In the genomic region with DNA sequence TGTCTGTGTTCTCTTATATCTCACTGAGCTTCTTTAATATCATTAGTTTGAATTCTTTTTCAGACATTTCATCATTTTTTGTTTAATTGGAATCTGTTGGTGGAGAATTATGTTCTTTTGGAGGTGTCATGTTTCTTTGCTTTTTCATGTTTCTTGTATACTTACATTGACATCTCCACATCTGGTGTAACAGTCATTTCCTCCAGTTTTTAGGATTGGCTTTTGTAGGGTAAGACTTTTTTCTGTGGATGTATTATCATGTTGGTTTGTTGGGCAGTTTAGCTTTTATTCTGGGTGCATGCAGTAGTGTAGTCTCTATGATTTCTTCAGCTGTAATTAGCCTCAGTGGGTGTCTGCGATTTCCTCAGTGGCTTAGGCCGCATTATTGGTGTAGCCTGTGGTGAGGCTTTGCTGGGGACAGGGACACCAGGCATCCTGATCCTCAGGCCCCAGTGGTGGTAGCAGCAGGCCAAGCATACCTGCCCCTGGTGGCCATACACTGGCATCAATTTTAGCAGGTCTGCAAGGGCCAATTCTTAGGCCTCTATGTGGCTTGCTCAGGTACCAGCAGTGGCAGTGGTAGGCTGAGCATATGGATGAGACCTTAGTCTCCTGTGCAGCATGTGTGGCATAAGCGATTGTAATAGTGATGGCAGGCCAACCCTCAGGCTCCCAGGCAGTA, we compare ENCODE assay signal across 23 cellular contexts.
DNase-seq lines count a peak whose midpoint lies in the region; ATAC-seq and TF ChIP-seq lines count a peak whose summit lies in the region.
"Had no signal": no experiment of that assay in that cellular context is flagged by ENCODE, and none has a peak within 500 bp of the region (broad histone marks: within the 10 kb centered on the region; RNA-seq: fewer than 3 reads in every experiment).

No MANE protein-coding gene starts in this region.

- H3K27me3 Mint-ChIP-seq in activated naive CD8-positive, alpha-beta T cell = no peaks in the 10 kb centered on the region
- no peaks in the 10 kb centered on the region for H3K27me3 Mint-ChIP-seq in activated naive CD8-positive, alpha-beta T cell treated with anti-CD3 and anti-CD28 coated beads for 36 hours
- no peaks in the 10 kb centered on the region for H3K27me3 Mint-ChIP-seq in WTC11 (ENCODE audit: low read depth)
- H3K27me3 Mint-ChIP-seq: activated naive CD8-positive, alpha-beta T cell treated with anti-CD3 and anti-CD28 coated beads, Interleukin-2, amount 10 ng/mL, durations not matched to agents 7 days and 5 days; dendritic cell treated with granulocyte-macrophage colony-stimulating factor and Interleukin-4, amounts not matched to agents 40 ng/mL and 50 ng/mL, for 4 days; memory B cell; naive thymus-derived CD4-positive, alpha-beta T cell had no signal

- POLR2A ChIA-PET in WTC11 (lab: Charles Lee) = no interaction called here

- ATAC-seq in WTC11 = peak; percentile 84
- no peak for ATAC-seq in HG02870 (IDR thresholded peaks at IDR 0.05; ENCODE audit: unreplicated experiment)
- ATAC-seq: activated T-cell treated with anti-CD3 and anti-CD28 coated beads, Interleukin-2, amount 50 U/mL, for 72 hours; gastroesophageal sphincter; right cardiac atrium had no signal

- no peak for TF ChIP-seq CTCF in WTC11 (IDR thresholded peaks at IDR 0.05)
- no peak for TF ChIP-seq CTCF in foreskin fibroblast (IDR thresholded peaks at IDR 0.05; ENCODE audit: low read depth, low read length)

- H3K4me1 Mint-ChIP-seq in activated naive CD8-positive, alpha-beta T cell (ENCODE audit: low read depth) = peaks cover 29% of the 10 kb centered on the region
- peaks cover 29% of the 10 kb centered on the region for H3K4me1 Mint-ChIP-seq in activated naive CD8-positive, alpha-beta T cell treated with anti-CD3 and anti-CD28 coated beads for 36 hours
- no peaks in the 10 kb centered on the region for H3K4me1 Mint-ChIP-seq in WTC11
- H3K4me1 Mint-ChIP-seq: activated naive CD8-positive, alpha-beta T cell treated with anti-CD3 and anti-CD28 coated beads, Interleukin-2, amount 10 ng/mL, durations not matched to agents 7 days and 5 days had no signal

- no peak overlapping the region for H3K4me3 ChIP-seq in foreskin fibroblast (ENCODE audit: low read depth in 1 of 2, low read length in 2 of 2)
- H3K4me3 ChIP-seq: BLaER1, gastroesophageal sphincter, ovary had no signal

- H3K27ac Mint-ChIP-seq in activated naive CD8-positive, alpha-beta T cell = peak overlapping the region; percentile 78
- H3K27ac Mint-ChIP-seq in activated naive CD8-positive, alpha-beta T cell treated with anti-CD3 and anti-CD28 coated beads for 36 hours = no peak overlapping the region
- H3K27ac Mint-ChIP-seq in WTC11 = no peak overlapping the region; the same call in 1 of the 2 replicates
- H3K27ac Mint-ChIP-seq: activated naive CD8-positive, alpha-beta T cell treated with anti-CD3 and anti-CD28 coated beads, Interleukin-2, amount 10 ng/mL, durations not matched to agents 7 days and 5 days; activated T-cell treated with anti-CD3 and anti-CD28 coated beads, Interleukin-2, amount 50 U/mL, for 72 hours; dendritic cell treated with granulocyte-macrophage colony-stimulating factor and Interleukin-4, amounts not matched to agents 40 ng/mL and 50 ng/mL, for 4 days; memory B cell had no signal

- peaks cover 56% of the 10 kb centered on the region for H3K36me3 Mint-ChIP-seq in activated naive CD8-positive, alpha-beta T cell
- H3K36me3 Mint-ChIP-seq in activated naive CD8-positive, alpha-beta T cell treated with anti-CD3 and anti-CD28 coated beads for 36 hours = peaks cover 66% of the 10 kb centered on the region
- peaks cover 15% of the 10 kb centered on the region; the same call in 1 of the 2 replicates for H3K36me3 Mint-ChIP-seq in WTC11

- no peak for DNase-seq in activated naive CD8-positive, alpha-beta T cell treated with anti-CD3 and anti-CD28 coated beads for 36 hours
- DNase-seq in WTC11 (ENCODE audit: low spot score) (peak; percentile 18), foreskin fibroblast (peak; percentile 31 to 52), AG08395 (ENCODE audit: low spot score) (no peak), activated T-cell treated with anti-CD3 and anti-CD28 coated beads for 4 hours (no peak), NCI-H446 (lab: John Stamatoyannopoulos, UW) (no peak)
- DNase-seq: activated CD4-positive, alpha-beta T cell treated with anti-CD3 and anti-CD28 coated beads for 1 hour; activated naive CD8-positive, alpha-beta T cell treated with anti-CD3 and anti-CD28 coated beads, Interleukin-2, amount 10 ng/mL, durations not matched to agents 7 days and 5 days; activated T-cell treated with anti-CD3 and anti-CD28 coated beads, Interleukin-2, amount 50 U/mL, for 72 hours; GDM1; naive thymus-derived CD4-positive, alpha-beta T cell; NCI-H1105; NCI-H2081 treated with DMSO at 0.1 percent for 48 hours; NCI-H510A; ovary; right cardiac atrium; stimulated activated CD4-positive, alpha-beta T cell treated with anti-CD3 and anti-CD28 coated beads, Interleukin-12 subunit alpha, Interleukin-12 subunit beta, amount 100 ng/mL, for 4 hours had no signal

- peaks cover 27% of the 10 kb centered on the region for H3K9me3 Mint-ChIP-seq in activated naive CD8-positive, alpha-beta T cell (ENCODE audit: low read depth)
- H3K9me3 Mint-ChIP-seq in activated naive CD8-positive, alpha-beta T cell treated with anti-CD3 and anti-CD28 coated beads for 36 hours = peaks cover 34% of the 10 kb centered on the region
- peaks cover 22% of the 10 kb centered on the region for H3K9me3 Mint-ChIP-seq in WTC11

- no peak overlapping the region for H3K4me3 Mint-ChIP-seq in activated naive CD8-positive, alpha-beta T cell
- H3K4me3 Mint-ChIP-seq in activated naive CD8-positive, alpha-beta T cell treated with anti-CD3 and anti-CD28 coated beads for 36 hours = no peak overlapping the region
- no peak overlapping the region for H3K4me3 Mint-ChIP-seq in WTC11
- H3K4me3 Mint-ChIP-seq: activated naive CD8-positive, alpha-beta T cell treated with anti-CD3 and anti-CD28 coated beads, Interleukin-2, amount 10 ng/mL, durations not matched to agents 7 days and 5 days; activated T-cell treated with anti-CD3 and anti-CD28 coated beads, Interleukin-2, amount 50 U/mL, for 72 hours; dendritic cell treated with granulocyte-macrophage colony-stimulating factor and Interleukin-4, amounts not matched to agents 40 ng/mL and 50 ng/mL, for 4 days; memory B cell had no signal

- CTCF ChIA-PET in WTC11 (lab: Charles Lee) = interaction anchor here (0.7 kb wide), 1 partner anchor 207 kb away, joined by 3 read pairs; no protein-coding TSS in a partner anchor

TF ChIP-seq in WTC11, 78 proteins besides CTCF, POLR2A, EP300 and RAD21 (continues in another document):
- TF ChIP-seq TEAD1 (CRISPR knock-in tag; IDR thresholded peaks at IDR 0.05) (no peak), ZNF416 (CRISPR knock-in tag; IDR thresholded peaks at IDR 0.05) (no peak), ELF4 (CRISPR knock-in tag; IDR thresholded peaks at IDR 0.05; ENCODE audit: low read depth) (no peak), CREB1 (CRISPR knock-in tag; IDR thresholded peaks at IDR 0.05) (no peak), HMGA2 (CRISPR knock-in tag; IDR thresholded peaks at IDR 0.05) (no peak), ZNF219 (CRISPR knock-in tag; IDR thresholded peaks at IDR 0.05; ENCODE audit: borderline replicate concordance) (no peak), SMAD4 (CRISPR knock-in tag; IDR thresholded peaks at IDR 0.05) (no peak), CBFB (CRISPR knock-in tag; IDR thresholded peaks at IDR 0.05; ENCODE audit: low read depth) (no peak), SMAD3 (CRISPR knock-in tag; IDR thresholded peaks at IDR 0.05; ENCODE audit: borderline replicate concordance) (no peak), ESRRA (CRISPR knock-in tag; IDR thresholded peaks at IDR 0.05; ENCODE audit: borderline replicate concordance) (no peak), GTF2I (CRISPR knock-in tag; conservative IDR thresholded peaks at IDR 0.05) (no peak)
- TF ChIP-seq, protein P1, sequence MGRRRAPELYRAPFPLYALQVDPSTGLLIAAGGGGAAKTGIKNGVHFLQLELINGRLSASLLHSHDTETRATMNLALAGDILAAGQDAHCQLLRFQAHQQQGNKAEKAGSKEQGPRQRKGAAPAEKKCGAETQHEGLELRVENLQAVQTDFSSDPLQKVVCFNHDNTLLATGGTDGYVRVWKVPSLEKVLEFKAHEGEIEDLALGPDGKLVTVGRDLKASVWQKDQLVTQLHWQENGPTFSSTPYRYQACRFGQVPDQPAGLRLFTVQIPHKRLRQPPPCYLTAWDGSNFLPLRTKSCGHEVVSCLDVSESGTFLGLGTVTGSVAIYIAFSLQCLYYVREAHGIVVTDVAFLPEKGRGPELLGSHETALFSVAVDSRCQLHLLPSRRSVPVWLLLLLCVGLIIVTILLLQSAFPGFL (CRISPR knock-in tag; IDR thresholded peaks at IDR 0.05; ENCODE audit: borderline replicate concordance) = no peak
- TF ChIP-seq, protein P2, sequence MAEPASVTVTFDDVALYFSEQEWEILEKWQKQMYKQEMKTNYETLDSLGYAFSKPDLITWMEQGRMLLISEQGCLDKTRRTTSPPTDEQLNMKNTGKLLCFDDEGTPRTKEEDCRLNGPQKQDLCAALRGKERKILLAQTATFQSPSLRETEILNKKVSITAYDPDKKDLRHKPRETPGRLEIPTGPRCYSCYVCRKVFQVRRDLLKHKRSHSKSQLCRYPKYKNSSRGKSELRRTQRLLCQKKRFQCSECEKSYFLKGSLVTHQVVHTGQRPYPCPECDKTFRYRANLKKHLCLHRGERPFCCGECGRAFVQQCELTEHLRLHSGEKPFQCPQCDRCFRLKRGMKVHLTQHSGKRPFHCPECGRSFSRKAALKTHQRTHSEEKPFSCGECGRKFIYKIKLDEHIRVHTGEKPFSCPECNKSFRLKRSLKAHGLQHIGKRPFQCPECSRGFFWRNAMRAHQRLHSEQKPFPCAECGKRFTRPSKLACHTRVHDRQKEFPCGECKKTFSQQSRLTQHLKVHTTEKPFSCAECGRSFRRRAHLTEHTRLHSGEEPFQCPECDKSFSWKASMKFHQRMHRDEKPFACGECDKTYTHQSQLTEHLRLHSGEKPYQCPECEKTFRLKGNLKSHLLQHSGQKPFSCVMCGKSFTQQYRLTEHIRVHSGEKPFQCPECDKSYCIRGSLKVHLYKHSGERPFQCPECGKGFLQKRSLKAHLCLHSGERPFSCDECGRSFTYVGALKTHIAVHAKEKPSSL (CRISPR knock-in tag; conservative IDR thresholded peaks at IDR 0.05) = no peak

Comparison
In these comparisons a context has a peak if more than half of its experiments do, and no peak if none do; other contexts are left out.
1. DNase-seq: peak in WTC11 (single experiment) and foreskin fibroblast (2 of 2); none in activated naive CD8-positive, alpha-beta T cell treated with anti-CD3 and anti-CD28 coated beads for 36 hours (single experiment), AG08395 (single experiment), activated T-cell treated with anti-CD3 and anti-CD28 coated beads for 4 hours (single experiment) and NCI-H446 (0 of 2).